27 cellular contexts compared by ENCODE assay signal in genomic region chr17:6388416-6388815, GRCh38. TPM values are rescaled to one million over a fixed set of nuclear protein-coding genes. Genes with fewer than 3 reads are reported as not detected.
"Had no signal": no experiment of that assay in that cellular context is flagged by ENCODE, and none has a peak within 500 bp of the region (broad histone marks: within the 10 kb centered on the region; RNA-seq: fewer than 3 reads in every experiment).

No MANE protein-coding gene starts in this region.

- H3K9me3 ChIP-seq: SJCRH30 had no signal

- H3K27ac ChIP-seq: SJCRH30 had no signal

- H3K4me3 ChIP-seq: SJCRH30 had no signal

- H3K36me3 ChIP-seq: SJCRH30 had no signal

- H3K4me1 ChIP-seq: SJCRH30 had no signal

- H3K27me3 ChIP-seq: SJCRH30 had no signal

- ATAC-seq: HepG2, Panc1, PC-3, Right ventricle myocardium inferior, SK-N-SH treated with all-trans-retinoic acid at 6 μM for 48 hours had no signal

- DNase-seq: IMR-90, Karpas-422, KG1, MM.1S, MV-4-11, NCI-H1048, NCI-H1105, NCI-H1417, NCI-H1436 treated with DMSO at 0.1 percent for 48 hours, NCI-H1694 treated with DMSO at 0.1 percent for 48 hours, NCI-H1930, NCI-H2081, NCI-H2171, NCI-H226, NCI-H446, NCI-H510A, NCI-H524 treated with DMSO at 0.1 percent for 48 hours, NCI-H69, NCI-H774, PC-3, SHP77 treated with DMSO at 0.1 percent for 48 hours, SJCRH30 had no signal

RNA-seq across cellular contexts. Expression of gene AIPL1, which starts 46.5 kb away (rescaled TPM):
- total RNA-seq: HepG2, HT1080, IMR-90, PC-3, Right ventricle myocardium inferior had no signal
